In the genomic region with DNA sequence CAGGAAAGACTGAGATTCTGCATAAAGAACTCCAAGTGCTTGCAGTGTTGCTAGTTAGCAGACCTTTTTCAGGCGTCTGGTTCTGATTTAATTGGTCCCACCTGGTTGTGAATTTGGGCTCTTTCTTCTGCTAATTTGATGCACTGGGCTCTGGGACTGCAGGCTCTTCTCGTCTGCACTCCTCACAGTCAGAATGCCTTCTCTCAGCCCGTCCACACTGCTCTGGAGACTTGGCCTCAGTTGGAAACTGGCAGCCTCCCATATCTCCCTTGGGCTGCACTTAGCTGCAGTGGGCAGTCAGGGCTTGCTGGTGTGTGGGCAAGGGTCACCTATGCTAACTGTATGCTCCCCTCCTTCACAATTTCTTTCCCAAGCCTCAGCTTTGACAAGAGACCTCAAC, we compare ENCODE assay signal across 20 cellular contexts. TPM values are rescaled to one million over a fixed set of nuclear protein-coding genes. Genes with fewer than 3 reads are reported as not detected.
A peak's percentile ranks its signal among the peaks of the same experiment; 100 is the strongest.
DNase-seq lines count a peak whose midpoint lies in the region; ATAC-seq, FAIRE-seq and TF ChIP-seq lines count a peak whose summit lies in the region.
"Had no signal": no experiment of that assay in that cellular context is flagged by ENCODE, and none has a peak within 500 bp of the region (broad histone marks: within the 10 kb centered on the region; RNA-seq: fewer than 3 reads in every experiment).

No MANE protein-coding gene starts in this region.

- TF ChIP-seq RAD21 in K562 (CRISPR knock-in tag; conservative IDR thresholded peaks at IDR 0.05 in 1 of 2, IDR thresholded peaks at IDR 0.05 in 1 of 2) = no peak

- CTCF ChIA-PET in K562 (lab: Yijun Ruan, JAX; ENCODE audit: low intra/inter-chr PET ratio) = no interaction called here

- H3K23ac ChIP-seq in mesenchymal stem cell (ENCODE audit: low read length in 2 of 2) = peak overlapping the region in 1 of 2 experiments; percentile 72

- no peak overlapping the region for H2BK5ac ChIP-seq in mesenchymal stem cell (ENCODE audit: low read depth, low read length, poor library complexity, severe bottlenecking)

- no peak for FAIRE-seq in K562 (lab: Jason Lieb, UNC)

- no peak for TF ChIP-seq CTCF in natural killer cell (IDR thresholded peaks at IDR 0.05)
- no peak for TF ChIP-seq CTCF in K562 (IDR thresholded peaks at IDR 0.05 in 2 of 3, conservative IDR thresholded peaks at IDR 0.05 in 1 of 3; ENCODE audit: insufficient read depth in 2 of 3, low read depth in 1 of 3, low read length in 3 of 3)
- TF ChIP-seq CTCF in ovary (IDR thresholded peaks at IDR 0.05) = no peak

- peak overlapping the region in 1 of 2 experiments; percentile 56 for H3K18ac ChIP-seq in mesenchymal stem cell (ENCODE audit: low read depth in 1 of 2, low read length in 2 of 2)

- H3K4me2 ChIP-seq in K562 (ENCODE audit: insufficient read depth, low read length) (0 out of 2 replicates have a peak overlapping the region, but pooled peaks have one; percentile 1), mesenchymal stem cell (ENCODE audit: low read length, poor library complexity, severe bottlenecking) (peak overlapping the region; percentile 68)

- peaks cover 8% of the 10 kb centered on the region for H3K79me1 ChIP-seq in mesenchymal stem cell (replicated peaks; ENCODE audit: low read length, poor library complexity, severe bottlenecking)

- peak overlapping the region; percentile 80 for H4K8ac ChIP-seq in mesenchymal stem cell (ENCODE audit: low read length)

- H3K27ac ChIP-seq in K562 (ENCODE audit: extremely low read depth, low read depth, low read length) = no peak overlapping the region
- no peak overlapping the region for H3K27ac ChIP-seq in mesenchymal stem cell (ENCODE audit: low read length, poor library complexity, severe bottlenecking)
- H3K27ac ChIP-seq in urinary bladder (ENCODE audit: low read depth) = peak overlapping the region; percentile 64
- no peak overlapping the region for H3K27ac ChIP-seq in ovary
- H3K27ac ChIP-seq: gastrocnemius medialis had no signal

- H2BK12ac ChIP-seq in mesenchymal stem cell (ENCODE audit: low read length in 2 of 2) = peak overlapping the region in 1 of 2 experiments; percentile 71

- intact Hi-C loops in natural killer cell (cut with micrococcal nuclease) = no loop called here
- intact Hi-C loops in K562 (cut with micrococcal nuclease) = loop anchor here (5.0 to 10.0 kb wide), 4 partner anchors 93 to 471 kb away; a partner anchor contains a TSS
- intact Hi-C loops in ovary (cut with DNase I) = loop anchor here in 1 of 4 donors (10.0 kb wide), 1 partner anchor 87 kb away; a partner anchor contains a TSS

- peak overlapping the region; percentile 94 for H2AK5ac ChIP-seq in mesenchymal stem cell (ENCODE audit: low read length, severe bottlenecking)

- in situ Hi-C loops in K562 (cut with MboI) = no loop called here

- H3K4me3 Mint-ChIP-seq in natural killer cell = peak overlapping the region; percentile 57
- no peak overlapping the region for H3K4me3 Mint-ChIP-seq in natural killer cell treated with Interleukin-12 subunit alpha and Interleukin-12 subunit beta and Interleukin-15 and Interleukin-18, amount 100 ng/mL, for 72 hours
- H3K4me3 Mint-ChIP-seq: activated CD4-positive, alpha-beta T cell treated with anti-CD3 and anti-CD28 coated beads for 36 hours; central memory CD8-positive, alpha-beta T cell had no signal

- H3K9ac ChIP-seq in K562 (ENCODE audit: insufficient read depth in 1 of 2, low read depth in 2 of 2, low read length in 2 of 2) = no peak overlapping the region; a peak in 1 of 4 replicates
- peak overlapping the region; percentile 89 for H3K9ac ChIP-seq in mesenchymal stem cell (ENCODE audit: low read length)

- no peak overlapping the region for H2BK15ac ChIP-seq in mesenchymal stem cell (ENCODE audit: low read depth, poor library complexity, severe bottlenecking)

- TF ChIP-seq POLR2A in K562 (conservative IDR thresholded peaks at IDR 0.05) = no peak
- TF ChIP-seq POLR2A in ovary (IDR thresholded peaks at IDR 0.05) = no peak

- H3K9me3 ChIP-seq in K562 (replicated peaks; ENCODE audit: control insufficient read depth, insufficient read depth, low read depth, low read length) = no peaks in the 10 kb centered on the region
- no peaks in the 10 kb centered on the region for H3K9me3 ChIP-seq in mesenchymal stem cell (ENCODE audit: control insufficient read depth, low read length)
- H3K9me3 ChIP-seq in ovary = no peaks in the 10 kb centered on the region
- H3K9me3 ChIP-seq: gastrocnemius medialis had no signal

- ATAC-seq in natural killer cell = no peak
- ATAC-seq in natural killer cell treated with Interleukin-12 subunit alpha and Interleukin-12 subunit beta and Interleukin-15 and Interleukin-18, amount 100 ng/mL, for 72 hours = no peak
- ATAC-seq in K562 = no peak
- ATAC-seq: activated CD4-positive, alpha-beta T cell treated with anti-CD3 and anti-CD28 coated beads for 36 hours; gastrocnemius medialis had no signal

- TF ChIP-seq EP300 in K562 (IDR thresholded peaks at IDR 0.05; ENCODE audit: low read length) = no peak
- TF ChIP-seq EP300 in ovary (IDR thresholded peaks at IDR 0.05) = no peak

- BruUV-seq in K562 (replicated peaks; lab: Mats Ljungman, UMichigan) = no TSS peak

- H3K27ac Mint-ChIP-seq in natural killer cell = no peak overlapping the region
- no peak overlapping the region for H3K27ac Mint-ChIP-seq in natural killer cell treated with Interleukin-12 subunit alpha and Interleukin-12 subunit beta and Interleukin-15 and Interleukin-18, amount 100 ng/mL, for 72 hours
- H3K27ac Mint-ChIP-seq: activated CD4-positive, alpha-beta T cell treated with anti-CD3 and anti-CD28 coated beads for 36 hours; activated naive CD4-positive, alpha-beta T cell treated with anti-CD3 and anti-CD28 coated beads, Interleukin-2, amount 50 U/mL, for 24 hours had no signal

- H3K79me2 ChIP-seq in K562 (ENCODE audit: control insufficient read depth, insufficient read depth, low read length) = peaks cover 7% of the 10 kb centered on the region; the same call in 2 of the 3 replicates

- H2AFZ ChIP-seq in K562 (ENCODE audit: low read depth, low read length) (no peak overlapping the region), mesenchymal stem cell (ENCODE audit: low read depth, low read length) (no peak overlapping the region)

- peak overlapping the region; percentile 27 for H2BK120ac ChIP-seq in mesenchymal stem cell (ENCODE audit: low read depth, low read length)

- H4K91ac ChIP-seq in mesenchymal stem cell (ENCODE audit: low read length) = no peak overlapping the region

- 53% methylated on average over 3 of the region's 3 CpGs for WGBS in K562 (ENCODE audit: insufficient coverage, low coverage, missing lambda C conversion rate)
- 41% methylated on average over 3 of the region's 3 CpGs for WGBS in mesenchymal stem cell
- WGBS in urinary bladder = 33% methylated on average over 3 of the region's 3 CpGs
- WGBS in ovary, 3 donors = 24 to 27% (median 25%) methylated on average over 3 of the region's 3 CpGs

- no peaks in the 10 kb centered on the region for H3K9me3 Mint-ChIP-seq in natural killer cell
- no peaks in the 10 kb centered on the region for H3K9me3 Mint-ChIP-seq in natural killer cell treated with Interleukin-12 subunit alpha and Interleukin-12 subunit beta and Interleukin-15 and Interleukin-18, amount 100 ng/mL, for 72 hours
- H3K9me3 Mint-ChIP-seq: activated naive CD4-positive, alpha-beta T cell treated with anti-CD3 and anti-CD28 coated beads, Interleukin-2, amount 50 U/mL, for 24 hours; central memory CD8-positive, alpha-beta T cell had no signal

- peak overlapping the region in 1 of 2 experiments; percentile 30 for H3K4ac ChIP-seq in mesenchymal stem cell (ENCODE audit: low read depth in 1 of 2, low read length in 2 of 2)

- peaks cover 7 to 12% of the 10 kb centered on the region in 2 donors for H3K4me1 Mint-ChIP-seq in natural killer cell
- peaks cover 0 to 8% of the 10 kb centered on the region in 2 donors for H3K4me1 Mint-ChIP-seq in natural killer cell treated with Interleukin-12 subunit alpha and Interleukin-12 subunit beta and Interleukin-15 and Interleukin-18, amount 100 ng/mL, for 72 hours (ENCODE audit: low read depth in 2 of 2)
- H3K4me1 Mint-ChIP-seq: central memory CD8-positive, alpha-beta T cell had no signal

- peak overlapping the region in 1 of 2 experiments; percentile 24 for H3K14ac ChIP-seq in mesenchymal stem cell (ENCODE audit: low read length in 2 of 2)

- H3K4me3 ChIP-seq in K562 = no peak overlapping the region
- H3K4me3 ChIP-seq in mesenchymal stem cell (ENCODE audit: insufficient read depth in 1 of 2, low read depth in 1 of 2, low read length in 2 of 2) = peak overlapping the region in 1 of 2 experiments; percentile 92
- no peak overlapping the region for H3K4me3 ChIP-seq in urinary bladder (ENCODE audit: low read depth, low read length)
- no peak overlapping the region for H3K4me3 ChIP-seq in ovary
- H3K4me3 ChIP-seq: gastrocnemius medialis had no signal

- no peak for DNase-seq in natural killer cell
- no peak for DNase-seq in natural killer cell treated with Interleukin-12 subunit alpha and Interleukin-12 subunit beta and Interleukin-15 and Interleukin-18, amount 100 ng/mL, for 72 hours (ENCODE audit: low spot score)
- DNase-seq in K562 (ENCODE audit: extremely low read depth in 1 of 4, low spot score in 3 of 4) = no peak
- no peak for DNase-seq in mesenchymal stem cell
- no peak for DNase-seq in GDM1 (lab: John Stamatoyannopoulos, UW)
- DNase-seq in ecto neural progenitor cell (ENCODE audit: low spot score) = no peak
- DNase-seq in ovary = no peak
- DNase-seq: activated CD4-positive, alpha-beta T cell treated with anti-CD3 and anti-CD28 coated beads for 36 hours; COR-L47; gastrocnemius medialis; GF-D8; NCI-H1417; NCI-H2171 treated with DMSO at 0.1 percent for 48 hours; NK-92 treated with Interleukin-12 subunit alpha and Interleukin-12 subunit beta, amount 100 ng/mL, for 24 hours; posterior cingulate gyrus; stimulated activated naive CD4-positive, alpha-beta T cell treated with Interleukin-2 at 50 U/mL for 16 hours had no signal

- peaks cover 13 to 23% of the 10 kb centered on the region in 2 experiments; a peak in 4 of 5 replicates for H3K4me1 ChIP-seq in K562 (replicated peaks in 1 of 2; ENCODE audit: control insufficient read depth in 2 of 2, insufficient read depth in 2 of 2, low read length in 2 of 2)
- peaks cover 11% of the 10 kb centered on the region for H3K4me1 ChIP-seq in mesenchymal stem cell (ENCODE audit: control insufficient read depth, insufficient read depth, low read depth, low read length)
- H3K4me1 ChIP-seq in urinary bladder (ENCODE audit: insufficient read depth) = no peaks in the 10 kb centered on the region
- H3K4me1 ChIP-seq in ovary (ENCODE audit: insufficient read depth) = peaks cover 7% of the 10 kb centered on the region
- H3K4me1 ChIP-seq: gastrocnemius medialis had no signal

- no peaks in the 10 kb centered on the region for H4K20me1 ChIP-seq in K562 (replicated peaks; ENCODE audit: control insufficient read depth, insufficient read depth, low read length)

- no peaks in the 10 kb centered on the region for H3K36me3 Mint-ChIP-seq in natural killer cell
- no peaks in the 10 kb centered on the region for H3K36me3 Mint-ChIP-seq in natural killer cell treated with Interleukin-12 subunit alpha and Interleukin-12 subunit beta and Interleukin-15 and Interleukin-18, amount 100 ng/mL, for 72 hours
- H3K36me3 Mint-ChIP-seq: activated naive CD4-positive, alpha-beta T cell treated with anti-CD3 and anti-CD28 coated beads, Interleukin-2, amount 50 U/mL, for 24 hours had no signal

- H3K36me3 ChIP-seq in K562 (ENCODE audit: control insufficient read depth, insufficient read depth, low read length) (no peaks in the 10 kb centered on the region; the same call in 1 of the 3 replicates), mesenchymal stem cell (ENCODE audit: control insufficient read depth in 1 of 2, insufficient read depth in 2 of 2, low read depth in 1 of 2, low read length in 2 of 2) (no peaks in the 10 kb centered on the region), urinary bladder (ENCODE audit: insufficient read depth) (no peaks in the 10 kb centered on the region), ovary (no peaks in the 10 kb centered on the region)
- H3K36me3 ChIP-seq: gastrocnemius medialis had no signal

- H3K9me1 ChIP-seq in K562 (ENCODE audit: control insufficient read depth, insufficient read depth, low read length) = no peaks in the 10 kb centered on the region

- peaks cover 7 to 13% of the 10 kb centered on the region in 2 donors for H3K27me3 Mint-ChIP-seq in natural killer cell (ENCODE audit: low read depth in 2 of 2)
- peaks cover 5 to 8% of the 10 kb centered on the region in 2 donors for H3K27me3 Mint-ChIP-seq in natural killer cell treated with Interleukin-12 subunit alpha and Interleukin-12 subunit beta and Interleukin-15 and Interleukin-18, amount 100 ng/mL, for 72 hours

- H3K27me3 ChIP-seq in K562 (ENCODE audit: control insufficient read depth in 2 of 2, insufficient read depth in 2 of 2, low read length in 2 of 2) = no peaks in the 10 kb centered on the region
- no peaks in the 10 kb centered on the region for H3K27me3 ChIP-seq in mesenchymal stem cell (ENCODE audit: control insufficient read depth in 1 of 2, insufficient read depth in 1 of 2, low read length in 2 of 2)
- H3K27me3 ChIP-seq in ovary = no peaks in the 10 kb centered on the region
- H3K27me3 ChIP-seq: gastrocnemius medialis had no signal

- POLR2A ChIA-PET in K562 (lab: Yijun Ruan, JAX) = interaction anchor here (3.0 kb wide), 1 partner anchor 92 kb away, joined by 18 read pairs; no protein-coding TSS in a partner anchor

RNA-seq across cellular contexts. Expression of a gene that starts 1.5 kb away (rescaled TPM):
- total RNA-seq in natural killer cell = 1 to 10 TPM in 1 of 3 donors, not detected in 2; 1.1 TPM
- total RNA-seq in natural killer cell treated with Interleukin-12 subunit alpha and Interleukin-12 subunit beta and Interleukin-15 and Interleukin-18, amount 100 ng/mL, for 72 hours = under 1 TPM in 1 of 2 donors, not detected in 1; 0.31 TPM
- total RNA-seq in K562 (2011; cell fraction: chromatin; rRNA removed; ENCODE audit: low replicate concordance) = 5.8 and 10.9 TPM in 2 replicates
- 3.0 and 4.1 TPM in 2 replicates for total RNA-seq in K562 (2011; cell fraction: nucleolus; rRNA removed)
- 5.3 and 7.7 TPM in 2 replicates for total RNA-seq in K562 (2011; cell fraction: nucleoplasm; rRNA removed)
- 5.6 and 6.0 TPM in 2 replicates for total RNA-seq in K562 (2014; rRNA removed)
- 7.4 and 7.6 TPM in 2 replicates for total RNA-seq in K562 (2014; rRNA removed; fragmentation: Illumina TruSeq; extraction: Trizol)
- 10.3 and 10.5 TPM in 2 replicates for total RNA-seq in K562 (2015; rRNA removed; fragmentation: Illumina TruSeq; extraction: Trizol)
- 6.7 and 7.2 TPM in 2 replicates for total RNA-seq in K562 (2021)
- polyA plus RNA-seq in K562 (2011; rRNA removed) = 7.7 and 9.5 TPM in 2 replicates
- polyA plus RNA-seq in K562 (2011; cell fraction: cytosol; rRNA removed) = 4.3 and 8.1 TPM in 2 replicates
- polyA plus RNA-seq in K562 (2011; cell fraction: nucleus; rRNA removed) = 6.9 and 10.1 TPM in 2 replicates
- polyA plus RNA-seq in K562 (2012) = 13.3 and 29.1 TPM in 2 replicates
- 8.2 and 11.8 TPM in 2 replicates for polyA plus RNA-seq in K562 (2014; fragmentation: Illumina TruSeq; extraction: Trizol)
- polyA plus RNA-seq in K562 (2014; fragmentation: Nextera tagmentation; extraction: Ambion mirVana) = 1 to 10 TPM; 5.0 to 8.7 TPM
- 9.8 and 9.9 TPM in 2 replicates for polyA plus RNA-seq in K562 (2014; rRNA removed)
- polyA minus RNA-seq in K562 (2011; rRNA and poly(A)+ RNA removed) = 3.2 and 4.6 TPM in 2 replicates
- 3.4 and 3.6 TPM in 2 replicates for polyA minus RNA-seq in K562 (2011; cell fraction: cytosol; rRNA and poly(A)+ RNA removed)
- 2.6 and 3.8 TPM in 2 replicates for polyA minus RNA-seq in K562 (2011; cell fraction: nucleus; rRNA and poly(A)+ RNA removed)
- 8.5 TPM for polyA plus RNA-seq in mesenchymal stem cell (2013, experiment 1 of 2)
- 8.8 TPM for polyA plus RNA-seq in mesenchymal stem cell (2013, experiment 2 of 2)
- total RNA-seq in urinary bladder = 5.5 TPM
- polyA plus RNA-seq in urinary bladder = 4.1 TPM
- 1 to 10 TPM; 2.3 to 6.3 (median 4.2) TPM for total RNA-seq in ovary
- 1 to 10 TPM; 2.6 to 6.1 TPM for polyA plus RNA-seq in ovary

RNA-seq across cellular contexts. Expression of a gene that starts 17.3 kb away (rescaled TPM):
- not detected for total RNA-seq in natural killer cell
- total RNA-seq in natural killer cell treated with Interleukin-12 subunit alpha and Interleukin-12 subunit beta and Interleukin-15 and Interleukin-18, amount 100 ng/mL, for 72 hours = not detected
- not detected in 2 replicates for total RNA-seq in K562 (2011; cell fraction: chromatin; rRNA removed; ENCODE audit: low replicate concordance)
- not detected in 2 replicates for total RNA-seq in K562 (2011; cell fraction: nucleolus; rRNA removed)
- total RNA-seq in K562 (2011; cell fraction: nucleoplasm; rRNA removed) = not detected in 2 replicates
- total RNA-seq in K562 (2014; rRNA removed) = not detected in 2 replicates
- total RNA-seq in K562 (2014; rRNA removed; fragmentation: Illumina TruSeq; extraction: Trizol) = not detected in 2 replicates
- total RNA-seq in K562 (2015; rRNA removed; fragmentation: Illumina TruSeq; extraction: Trizol) = not detected in 2 replicates
- not detected in 2 replicates for total RNA-seq in K562 (2021)
- not detected in 2 replicates for polyA plus RNA-seq in K562 (2011; rRNA removed)
- not detected in 2 replicates for polyA plus RNA-seq in K562 (2011; cell fraction: cytosol; rRNA removed)
- polyA plus RNA-seq in K562 (2011; cell fraction: nucleus; rRNA removed) = not detected in 2 replicates
- not detected in 2 replicates for polyA plus RNA-seq in K562 (2012)
- polyA plus RNA-seq in K562 (2014; fragmentation: Illumina TruSeq; extraction: Trizol) = not detected in 2 replicates
- not detected for polyA plus RNA-seq in K562 (2014; fragmentation: Nextera tagmentation; extraction: Ambion mirVana)
- polyA plus RNA-seq in K562 (2014; rRNA removed) = not detected in 2 replicates
- polyA minus RNA-seq in K562 (2011; rRNA and poly(A)+ RNA removed) = not detected in 2 replicates
- not detected in 2 replicates for polyA minus RNA-seq in K562 (2011; cell fraction: cytosol; rRNA and poly(A)+ RNA removed)
- polyA minus RNA-seq in K562 (2011; cell fraction: nucleus; rRNA and poly(A)+ RNA removed) = not detected in 2 replicates
- polyA plus RNA-seq in mesenchymal stem cell (2013, experiment 1 of 2) = not detected
- not detected for polyA plus RNA-seq in mesenchymal stem cell (2013, experiment 2 of 2)
- total RNA-seq in urinary bladder = not detected
- not detected for polyA plus RNA-seq in urinary bladder
- total RNA-seq in ovary = not detected
- polyA plus RNA-seq in ovary = not detected
- total RNA-seq: activated CD4-positive, alpha-beta T cell treated with anti-CD3 and anti-CD28 coated beads for 36 hours; gastrocnemius medialis; T-helper 2 cell treated with Interferon-gamma antibody and Interleukin-4, amounts not matched to agents 100 ng/mL and 5 ng/mL, for 36 hours had no signal

RNA-seq across cellular contexts. Expression of a gene that starts 26.8 kb away (rescaled TPM):
- 10 to 100 TPM in 1 of 3 donors, 1 to 10 TPM in 2; 8.2 to 10.0 (median 9.9) TPM for total RNA-seq in natural killer cell
- 1 to 10 TPM; 4.3 to 6.2 TPM for total RNA-seq in natural killer cell treated with Interleukin-12 subunit alpha and Interleukin-12 subunit beta and Interleukin-15 and Interleukin-18, amount 100 ng/mL, for 72 hours
- total RNA-seq in K562 (2011; cell fraction: chromatin; rRNA removed; ENCODE audit: low replicate concordance) = 0.86 and 1.1 TPM in 2 replicates
- 0.13 and 0.83 TPM in 2 replicates for total RNA-seq in K562 (2011; cell fraction: nucleolus; rRNA removed)
- total RNA-seq in K562 (2011; cell fraction: nucleoplasm; rRNA removed) = 0.66 and 1.5 TPM in 2 replicates
- 0.78 and 0.91 TPM in 2 replicates for total RNA-seq in K562 (2014; rRNA removed)
- 1.1 and 1.3 TPM in 2 replicates for total RNA-seq in K562 (2014; rRNA removed; fragmentation: Illumina TruSeq; extraction: Trizol)
- total RNA-seq in K562 (2015; rRNA removed; fragmentation: Illumina TruSeq; extraction: Trizol) = 1.7 and 2.0 TPM in 2 replicates
- total RNA-seq in K562 (2021) = 0.31 and 0.40 TPM in 2 replicates
- 1.8 and 2.2 TPM in 2 replicates for polyA plus RNA-seq in K562 (2011; rRNA removed)
- polyA plus RNA-seq in K562 (2011; cell fraction: cytosol; rRNA removed) = 0.60 and 1.6 TPM in 2 replicates
- 2.0 and 5.6 TPM in 2 replicates for polyA plus RNA-seq in K562 (2011; cell fraction: nucleus; rRNA removed)
- 1.5 and 3.2 TPM in 2 replicates for polyA plus RNA-seq in K562 (2012)
- polyA plus RNA-seq in K562 (2014; fragmentation: Illumina TruSeq; extraction: Trizol) = 0.72 and 1.3 TPM in 2 replicates
- 1 to 10 TPM; 1.5 to 2.9 TPM for polyA plus RNA-seq in K562 (2014; fragmentation: Nextera tagmentation; extraction: Ambion mirVana)
- polyA plus RNA-seq in K562 (2014; rRNA removed) = 0.88 and 1.0 TPM in 2 replicates
- 1.2 and 2.2 TPM in 2 replicates for polyA minus RNA-seq in K562 (2011; rRNA and poly(A)+ RNA removed)
- not detected in 2 replicates for polyA minus RNA-seq in K562 (2011; cell fraction: cytosol; rRNA and poly(A)+ RNA removed)
- 0.13 and 0.56 TPM in 2 replicates for polyA minus RNA-seq in K562 (2011; cell fraction: nucleus; rRNA and poly(A)+ RNA removed)
- polyA plus RNA-seq in mesenchymal stem cell (2013, experiment 1 of 2) = 7.6 TPM
- 6.9 TPM for polyA plus RNA-seq in mesenchymal stem cell (2013, experiment 2 of 2)
- 17.1 TPM for total RNA-seq in urinary bladder
- polyA plus RNA-seq in urinary bladder = 6.1 TPM
- 1 to 10 TPM; 4.7 to 8.8 (median 6.1) TPM for total RNA-seq in ovary
- polyA plus RNA-seq in ovary = 10 to 100 TPM in 1 of 2 donors, 1 to 10 TPM in 1; 7.2 to 16.6 TPM

RNA-seq across cellular contexts. Expression of a gene that starts 49.6 kb away (rescaled TPM):
- under 1 TPM; 0.26 to 0.95 (median 0.70) TPM for total RNA-seq in natural killer cell
- total RNA-seq in natural killer cell treated with Interleukin-12 subunit alpha and Interleukin-12 subunit beta and Interleukin-15 and Interleukin-18, amount 100 ng/mL, for 72 hours = not detected
- 0.60 and 1.5 TPM in 2 replicates for total RNA-seq in K562 (2011; cell fraction: chromatin; rRNA removed; ENCODE audit: low replicate concordance)
- total RNA-seq in K562 (2011; cell fraction: nucleolus; rRNA removed) = 1.6 TPM in 1 of 2 replicates, not detected in the other
- 1.0 and 1.6 TPM in 2 replicates for total RNA-seq in K562 (2011; cell fraction: nucleoplasm; rRNA removed)
- not detected in 2 replicates for total RNA-seq in K562 (2014; rRNA removed)
- 0.15 TPM in 1 of 2 replicates, not detected in the other for total RNA-seq in K562 (2014; rRNA removed; fragmentation: Illumina TruSeq; extraction: Trizol)
- total RNA-seq in K562 (2015; rRNA removed; fragmentation: Illumina TruSeq; extraction: Trizol) = not detected in 2 replicates
- total RNA-seq in K562 (2021) = not detected in 2 replicates
- polyA plus RNA-seq in K562 (2011; rRNA removed) = not detected in 2 replicates
- polyA plus RNA-seq in K562 (2011; cell fraction: cytosol; rRNA removed) = not detected in 2 replicates
- polyA plus RNA-seq in K562 (2011; cell fraction: nucleus; rRNA removed) = 0.11 and 0.13 TPM in 2 replicates
- polyA plus RNA-seq in K562 (2012) = not detected in 2 replicates
- polyA plus RNA-seq in K562 (2014; fragmentation: Illumina TruSeq; extraction: Trizol) = not detected in 2 replicates
- not detected for polyA plus RNA-seq in K562 (2014; fragmentation: Nextera tagmentation; extraction: Ambion mirVana)
- not detected in 2 replicates for polyA plus RNA-seq in K562 (2014; rRNA removed)
- 0.77 and 0.84 TPM in 2 replicates for polyA minus RNA-seq in K562 (2011; rRNA and poly(A)+ RNA removed)
- polyA minus RNA-seq in K562 (2011; cell fraction: cytosol; rRNA and poly(A)+ RNA removed) = not detected in 2 replicates
- polyA minus RNA-seq in K562 (2011; cell fraction: nucleus; rRNA and poly(A)+ RNA removed) = 0.81 TPM in 1 of 2 replicates, not detected in the other
- polyA plus RNA-seq in mesenchymal stem cell (2013, experiment 1 of 2) = not detected
- not detected for polyA plus RNA-seq in mesenchymal stem cell (2013, experiment 2 of 2)
- total RNA-seq in urinary bladder = 2.2 TPM
- not detected for polyA plus RNA-seq in urinary bladder
- total RNA-seq in ovary = 1 to 10 TPM in 3 of 7 donors, under 1 TPM in 4; 0.26 to 3.6 (median 0.89) TPM
- under 1 TPM in 1 of 2 donors, not detected in 1; 0.07 TPM for polyA plus RNA-seq in ovary
- total RNA-seq: activated CD4-positive, alpha-beta T cell treated with anti-CD3 and anti-CD28 coated beads for 36 hours; gastrocnemius medialis; T-helper 2 cell treated with Interferon-gamma antibody and Interleukin-4, amounts not matched to agents 100 ng/mL and 5 ng/mL, for 36 hours had no signal
